ENCODE assay signal across 25 cellular contexts in genomic region chr9:36894695-36895310, GRCh38.
DNase-seq lines count a peak whose midpoint lies in the region; ATAC-seq and TF ChIP-seq lines count a peak whose summit lies in the region.
"Had no signal": no experiment of that assay in that cellular context is flagged by ENCODE, and none has a peak within 500 bp of the region (broad histone marks: within the 10 kb centered on the region; RNA-seq: fewer than 3 reads in every experiment).

No MANE protein-coding gene starts in this region.

- H3K4me1 ChIP-seq in suprapubic skin (peaks cover 3% of the 10 kb centered on the region), psoas muscle (peaks cover 4% of the 10 kb centered on the region)
- H3K4me1 ChIP-seq: HAP-1, SJSA1 had no signal

- H3K36me3 ChIP-seq in suprapubic skin (no peaks in the 10 kb centered on the region), psoas muscle (ENCODE audit: insufficient read depth in 1 of 2, low read depth in 1 of 2) (no peaks in the 10 kb centered on the region)
- H3K36me3 ChIP-seq: HAP-1, SJSA1 had no signal

- peaks cover 37% of the 10 kb centered on the region for H3K27me3 ChIP-seq in suprapubic skin
- peaks cover 0 to 1% (median 0%) of the 10 kb centered on the region in 3 donors for H3K27me3 ChIP-seq in psoas muscle (ENCODE audit: insufficient read depth in 3 of 3, low read length in 2 of 3)

- TF ChIP-seq CTCF in natural killer cell (IDR thresholded peaks at IDR 0.05) (no peak), coronary artery (IDR thresholded peaks at IDR 0.05) (no peak), suprapubic skin (IDR thresholded peaks at IDR 0.05) (no peak), psoas muscle (IDR thresholded peaks at IDR 0.05) (no peak)

- peaks cover 27 to 30% of the 10 kb centered on the region in 2 donors for H3K27me3 Mint-ChIP-seq in natural killer cell treated with Interleukin-12 subunit alpha and Interleukin-12 subunit beta and Interleukin-15 and Interleukin-18, amount 100 ng/mL, for 72 hours
- H3K27me3 Mint-ChIP-seq in natural killer cell (ENCODE audit: low read depth in 2 of 2) = peaks cover 12 to 27% of the 10 kb centered on the region in 2 donors
- H3K27me3 Mint-ChIP-seq in naive B cell = no peaks in the 10 kb centered on the region

- H3K36me3 Mint-ChIP-seq in natural killer cell treated with Interleukin-12 subunit alpha and Interleukin-12 subunit beta and Interleukin-15 and Interleukin-18, amount 100 ng/mL, for 72 hours = no peaks in the 10 kb centered on the region
- H3K36me3 Mint-ChIP-seq in natural killer cell (no peaks in the 10 kb centered on the region), naive B cell (peaks cover 24 to 34% of the 10 kb centered on the region in 2 donors)
- H3K36me3 Mint-ChIP-seq: T-cell had no signal

- H3K27ac ChIP-seq in coronary artery = no peak overlapping the region
- no peak overlapping the region for H3K27ac ChIP-seq in suprapubic skin
- no peak overlapping the region for H3K27ac ChIP-seq in psoas muscle
- H3K27ac ChIP-seq: A549, C4-2B, SJSA1 had no signal

- no peak overlapping the region for H3K27ac Mint-ChIP-seq in natural killer cell treated with Interleukin-12 subunit alpha and Interleukin-12 subunit beta and Interleukin-15 and Interleukin-18, amount 100 ng/mL, for 72 hours
- H3K27ac Mint-ChIP-seq in natural killer cell = no peak overlapping the region
- H3K27ac Mint-ChIP-seq in naive B cell = peak overlapping the region in 5 of 6 donors; percentile 42 to 69 (median 61)
- H3K27ac Mint-ChIP-seq: T-cell had no signal

- H3K9me3 ChIP-seq in suprapubic skin = no peaks in the 10 kb centered on the region
- H3K9me3 ChIP-seq in psoas muscle = no peaks in the 10 kb centered on the region
- H3K9me3 ChIP-seq: A549, HAP-1, SJSA1 had no signal

- intact Hi-C loops in natural killer cell (cut with micrococcal nuclease) (no loop called here), psoas muscle (cut with DNase I) (no loop called here)

- TF ChIP-seq POLR2A in suprapubic skin (IDR thresholded peaks at IDR 0.05) = no peak

- no peak for ATAC-seq in natural killer cell treated with Interleukin-12 subunit alpha and Interleukin-12 subunit beta and Interleukin-15 and Interleukin-18, amount 100 ng/mL, for 72 hours
- ATAC-seq in natural killer cell (no peak), naive B cell (ENCODE audit: low read depth in 2 of 2) (no peak), psoas muscle (no peak), GM18873 (IDR thresholded peaks at IDR 0.05; ENCODE audit: low FRiP score, unreplicated experiment) (no peak), HG02938 (IDR thresholded peaks at IDR 0.05; ENCODE audit: unreplicated experiment) (no peak)
- ATAC-seq: A549, T-cell had no signal

- H3K4me3 Mint-ChIP-seq in natural killer cell treated with Interleukin-12 subunit alpha and Interleukin-12 subunit beta and Interleukin-15 and Interleukin-18, amount 100 ng/mL, for 72 hours = no peak overlapping the region
- no peak overlapping the region for H3K4me3 Mint-ChIP-seq in natural killer cell
- no peak overlapping the region for H3K4me3 Mint-ChIP-seq in naive B cell
- H3K4me3 Mint-ChIP-seq: T-cell had no signal

- 91% methylated on average over 22 of the region's 23 CpGs for WGBS in suprapubic skin
- WGBS in psoas muscle, 3 donors = 88 to 90% (median 90%) methylated on average over 22 to 23 of the region's 23 CpGs

- H3K4me1 Mint-ChIP-seq in natural killer cell treated with Interleukin-12 subunit alpha and Interleukin-12 subunit beta and Interleukin-15 and Interleukin-18, amount 100 ng/mL, for 72 hours (ENCODE audit: low read depth in 2 of 2) = no peaks in the 10 kb centered on the region
- H3K4me1 Mint-ChIP-seq in natural killer cell (no peaks in the 10 kb centered on the region), naive B cell (peaks cover 41 to 53% (median 43%) of the 10 kb centered on the region in 3 donors)
- H3K4me1 Mint-ChIP-seq: T-cell had no signal

- H3K9me3 Mint-ChIP-seq in natural killer cell treated with Interleukin-12 subunit alpha and Interleukin-12 subunit beta and Interleukin-15 and Interleukin-18, amount 100 ng/mL, for 72 hours = no peaks in the 10 kb centered on the region
- no peaks in the 10 kb centered on the region for H3K9me3 Mint-ChIP-seq in natural killer cell
- H3K9me3 Mint-ChIP-seq in naive B cell = no peaks in the 10 kb centered on the region
- H3K9me3 Mint-ChIP-seq: T-cell had no signal

- DNase-seq in natural killer cell treated with Interleukin-12 subunit alpha and Interleukin-12 subunit beta and Interleukin-15 and Interleukin-18, amount 100 ng/mL, for 72 hours (ENCODE audit: low spot score) = peak; percentile 49
- DNase-seq in natural killer cell = no peak
- peak; percentile 33 for DNase-seq in coronary artery (ENCODE audit: low spot score)
- DNase-seq in naive B cell = no peak
- DNase-seq in suprapubic skin (ENCODE audit: low spot score in 2 of 2) = peak; percentile 33 to 71
- no peak for DNase-seq in psoas muscle
- DNase-seq: Calu3; DND-41; NCI-H1048; NCI-H1417; NCI-H1694; NCI-H2029 treated with DMSO at 0.1 percent for 48 hours; NCI-H446 treated with DMSO at 0.1 percent for 48 hours; NCI-H526; NCI-H82; NK-92 treated with Interleukin-12 subunit alpha and Interleukin-12 subunit beta, amount 100 ng/mL, for 24 hours; Right ventricle myocardium superior; RPMI8226; T-cell had no signal

- TF ChIP-seq EP300 in suprapubic skin (IDR thresholded peaks at IDR 0.05) = no peak

- H3K4me3 ChIP-seq in coronary artery (no peak overlapping the region), suprapubic skin (no peak overlapping the region), psoas muscle (no peak overlapping the region)
- H3K4me3 ChIP-seq: A549, HAP-1, SJSA1 had no signal

Comparison
In these comparisons a context has a peak if more than half of its experiments do, and no peak if none do; other contexts are left out.
1. DNase-seq: peak in natural killer cell treated with Interleukin-12 subunit alpha and Interleukin-12 subunit beta and Interleukin-15 and Interleukin-18, amount 100 ng/mL, for 72 hours (single experiment), coronary artery (single experiment) and suprapubic skin (2 of 2); none in natural killer cell (single experiment), naive B cell (single experiment) and psoas muscle (0 of 2).
2. H3K27ac Mint-ChIP-seq: peak in naive B cell (5 of 6); none in natural killer cell treated with Interleukin-12 subunit alpha and Interleukin-12 subunit beta and Interleukin-15 and Interleukin-18, amount 100 ng/mL, for 72 hours (0 of 2) and natural killer cell (0 of 2).